In genomic region chr17:76121932-76122383, GRCh38 we compare ENCODE assay signal across 6 cellular contexts. TPM values are rescaled to one million over a fixed set of nuclear protein-coding genes. Genes with fewer than 3 reads are reported as not detected.
DNase-seq lines count a peak whose midpoint lies in the region; FAIRE-seq lines count a peak whose summit lies in the region.

No MANE protein-coding gene starts in this region.

- H3K27ac ChIP-seq in substantia nigra (ENCODE audit: low read depth, low read length, poor library complexity, severe bottlenecking), result peak overlapping the region; percentile 35

- FAIRE-seq in frontal cortex (lab: Jason Lieb, UNC), result no peak

- peak; percentile 45 for DNase-seq in activated CD4-positive, alpha-beta T cell treated with anti-CD3 and anti-CD28 coated beads for 48 hours
- DNase-seq in activated CD4-positive, alpha-beta T cell treated with anti-CD3 and anti-CD28 coated beads for 1 hour, result no peak
- peak; percentile 66 to 74 for DNase-seq in frontal cortex (ENCODE audit: low spot score in 2 of 2)
- peak in 5 of 49 donors; percentile 26 to 84 (median 46) for DNase-seq in substantia nigra (lab: John Stamatoyannopoulos, UW)
- no peak for DNase-seq in NCI-H2196 treated with DMSO at 0.1 percent for 48 hours (lab: John Stamatoyannopoulos, UW; ENCODE audit: unreplicated experiment)
- no peak for DNase-seq in DMS 273 treated with DMSO at 0.1 percent for 48 hours (lab: John Stamatoyannopoulos, UW)

RNA-seq across cellular contexts. Expression of gene EXOC7, which starts 18.4 kb away (rescaled TPM):
- 112 TPM for total RNA-seq in frontal cortex

RNA-seq across cellular contexts. Expression of gene FOXJ1, which starts 19.1 kb away (rescaled TPM):
- total RNA-seq in frontal cortex, result 0.82 TPM

RNA-seq across cellular contexts. Expression of gene ZACN, which starts 43.0 kb away (rescaled TPM):
- total RNA-seq in frontal cortex, result not detected

RNA-seq across cellular contexts. Expression of gene GALR2, which starts 47.4 kb away (rescaled TPM):
- total RNA-seq in frontal cortex, result not detected

RNA-seq across cellular contexts. Expression of gene SRP68, which starts 49.6 kb away (rescaled TPM):
- total RNA-seq in frontal cortex, result 16.7 TPM

Comparison
In these comparisons a context has a peak if more than half of its experiments do, and no peak if none do; other contexts are left out.
1. DNase-seq: peak in activated CD4-positive, alpha-beta T cell treated with anti-CD3 and anti-CD28 coated beads for 48 hours (single experiment) and frontal cortex (2 of 2); none in activated CD4-positive, alpha-beta T cell treated with anti-CD3 and anti-CD28 coated beads for 1 hour (single experiment), NCI-H2196 treated with DMSO at 0.1 percent for 48 hours (single experiment) and DMS 273 treated with DMSO at 0.1 percent for 48 hours (single experiment).